ENCODE assay signal across 1 cellular context in genomic region chr16:56547120-56547948, GRCh38.
TF ChIP-seq lines count a peak whose summit lies in the region.

No MANE protein-coding gene starts in this region.

TF ChIP-seq in SK-N-SH, 30 proteins besides CTCF, POLR2A, EP300 and RAD21 (continued from another document):
- TF ChIP-seq REST (IDR thresholded peaks at IDR 0.05; ENCODE audit: low read depth, low read length) (no peak), EZH2phosphoT487 (IDR thresholded peaks at IDR 0.05; ENCODE audit: borderline replicate concordance, low read depth) (no peak), MEF2A (IDR thresholded peaks at IDR 0.05; ENCODE audit: borderline replicate concordance, low read depth) (0 out of 2 replicates have a peak, but pooled peaks have one; percentile 8), FOXM1 (IDR thresholded peaks at IDR 0.05; ENCODE audit: low read depth) (no peak), USF1 (IDR thresholded peaks at IDR 0.05; ENCODE audit: borderline replicate concordance, low read depth) (no peak), PBX3 (IDR thresholded peaks at IDR 0.05) (no peak), RCOR1 (IDR thresholded peaks at IDR 0.05; ENCODE audit: low read length) (no peak), NRF1 (IDR thresholded peaks at IDR 0.05; ENCODE audit: low read depth, low read length) (no peak), RXRA (IDR thresholded peaks at IDR 0.05; ENCODE audit: borderline replicate concordance, low read depth) (no peak), RFX5 (IDR thresholded peaks at IDR 0.05; ENCODE audit: low read length) (no peak), GABPA (IDR thresholded peaks at IDR 0.05; ENCODE audit: low read depth) (no peak), JUND (IDR thresholded peaks at IDR 0.05) (no peak)
